ENCODE assay signal across 28 cellular contexts in genomic region chr2:123785332-123785731, GRCh38.
"Had no signal": no experiment of that assay in that cellular context is flagged by ENCODE, and none has a peak within 500 bp of the region (broad histone marks: within the 10 kb centered on the region; RNA-seq: fewer than 3 reads in every experiment).

No MANE protein-coding gene starts in this region.

- H3K27ac ChIP-seq: colonic mucosa, coronary artery, dorsolateral prefrontal cortex, epithelial cell of prostate, esophagus muscularis mucosa, esophagus squamous epithelium, foreskin keratinocyte, gastrocnemius medialis, gastroesophageal sphincter, heart left ventricle, heart right ventricle had no signal

- H3K27me3 ChIP-seq: colonic mucosa, dorsolateral prefrontal cortex, esophagus muscularis mucosa, esophagus squamous epithelium, foreskin keratinocyte, gastrocnemius medialis, gastroesophageal sphincter, heart left ventricle, heart right ventricle had no signal

- H3K4me1 ChIP-seq: colonic mucosa, esophagus muscularis mucosa, esophagus squamous epithelium, foreskin keratinocyte, gastrocnemius medialis, gastroesophageal sphincter, heart left ventricle, heart right ventricle had no signal

- DNase-seq: colonic mucosa; cortex of kidney; dermis blood vessel endothelial cell; dorsolateral prefrontal cortex; effector CD4-positive, alpha-beta T cell; effector CD8-positive, alpha-beta T cell; effector memory CD4-positive, alpha-beta T cell; effector memory CD8-positive, alpha-beta T cell; endodermal cell; erythroblast; esophagus squamous epithelium; foreskin fibroblast; foreskin keratinocyte; foreskin melanocyte; gastrocnemius medialis; glutamatergic neuron; head of caudate nucleus; heart left ventricle; heart right ventricle had no signal

- FAIRE-seq: colon, endometrium, endothelial cell of umbilical vein, frontal cortex had no signal

- H3K9me3 ChIP-seq: colonic mucosa, esophagus squamous epithelium, gastrocnemius medialis had no signal

- ATAC-seq: effector memory CD8-positive, alpha-beta T cell; esophagus mucosa; foreskin keratinocyte; gastrocnemius medialis; gastroesophageal sphincter; heart left ventricle; heart right ventricle had no signal

- H3K36me3 ChIP-seq: colonic mucosa, esophagus muscularis mucosa, esophagus squamous epithelium, gastrocnemius medialis, gastroesophageal sphincter, heart left ventricle, heart right ventricle had no signal

- H3K4me3 ChIP-seq: colonic mucosa, coronary artery, dorsolateral prefrontal cortex, esophagus muscularis mucosa, esophagus squamous epithelium, gastrocnemius medialis, gastroesophageal sphincter, heart left ventricle, heart right ventricle had no signal
